Comparison of ENCODE assay signal across 13 cellular contexts in the genomic region with DNA sequence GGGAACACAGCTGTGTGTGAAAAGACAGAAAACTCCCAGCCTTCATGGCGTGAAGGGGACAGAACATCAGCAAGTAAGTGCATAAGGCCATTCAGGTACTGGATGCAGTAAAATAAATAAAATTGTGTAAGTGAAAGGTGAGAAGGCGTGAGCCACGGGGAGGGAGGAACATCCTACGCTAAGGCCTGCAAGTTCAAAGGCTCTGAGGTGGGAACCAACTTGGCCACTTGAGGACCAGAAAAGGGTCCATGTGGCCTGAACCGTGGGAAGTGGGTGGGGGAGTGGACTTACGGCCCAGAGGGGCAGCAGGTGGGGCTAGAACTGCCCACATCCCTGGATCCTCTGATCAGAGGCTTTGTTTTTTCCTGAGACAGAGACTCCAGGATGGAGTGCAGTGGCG. TPM values are rescaled to one million over a fixed set of nuclear protein-coding genes. Genes with fewer than 3 reads are reported as not detected.
DNase-seq lines count a peak whose midpoint lies in the region; ATAC-seq, FAIRE-seq and TF ChIP-seq lines count a peak whose summit lies in the region.
"Had no signal": no experiment of that assay in that cellular context is flagged by ENCODE, and none has a peak within 500 bp of the region (broad histone marks: within the 10 kb centered on the region; RNA-seq: fewer than 3 reads in every experiment).

No MANE protein-coding gene starts in this region.

- POLR2A ChIA-PET in CD8-positive, alpha-beta memory T cell (lab: Charles Lee) = interaction anchor here (1.0 to 1.5 kb wide), 5 partner anchors 13 to 265 kb away, joined by 3 to 4 read pairs (median 4); partner anchors contain the start of genes MPHOSPH9 and MTRFR
- POLR2A ChIA-PET in WTC11 (lab: Charles Lee) = no interaction called here
- POLR2A ChIA-PET in naive thymus-derived CD8-positive, alpha-beta T cell (lab: Charles Lee) = interaction anchor here (0.6 to 3.1 kb wide), 10 partner anchors 8 to 610 kb away, joined by 3 to 20 read pairs (median 5); partner anchors contain the start of genes ARL6IP4, HIP1R, MPHOSPH9 and MTRFR

- H3K27ac ChIP-seq in CD8-positive, alpha-beta memory T cell (ENCODE audit: low read depth, low read length) = no peak overlapping the region
- H3K27ac ChIP-seq: BLaER1 had no signal

- H3K36me3 Mint-ChIP-seq in CD8-positive, alpha-beta memory T cell = no peaks in the 10 kb centered on the region
- H3K36me3 Mint-ChIP-seq in WTC11 = no peaks in the 10 kb centered on the region
- no peaks in the 10 kb centered on the region for H3K36me3 Mint-ChIP-seq in naive thymus-derived CD8-positive, alpha-beta T cell

- FAIRE-seq in HTR-8/SVneo (lab: Jason Lieb, UNC) = no peak
- FAIRE-seq: G401.6 had no signal

- ATAC-seq in WTC11 = no peak
- no peak for ATAC-seq in naive thymus-derived CD8-positive, alpha-beta T cell
- no peak for ATAC-seq in left lobe of liver

- peaks cover 5 to 18% (median 9%) of the 10 kb centered on the region in 3 donors for H3K4me1 Mint-ChIP-seq in CD8-positive, alpha-beta memory T cell
- peaks cover 19% of the 10 kb centered on the region for H3K4me1 Mint-ChIP-seq in WTC11
- H3K4me1 Mint-ChIP-seq in naive thymus-derived CD8-positive, alpha-beta T cell = peaks cover 6 to 14% (median 8%) of the 10 kb centered on the region in 4 donors

- no peak for DNase-seq in CD8-positive, alpha-beta memory T cell
- DNase-seq in WTC11 (ENCODE audit: low spot score) = no peak
- DNase-seq in naive thymus-derived CD8-positive, alpha-beta T cell = no peak
- no peak for DNase-seq in left lobe of liver (ENCODE audit: low spot score)
- no peak for DNase-seq in HTR-8/SVneo (ENCODE audit: insufficient read length, low spot score)
- DNase-seq in GM19240 (ENCODE audit: insufficient read length, low spot score) = no peak
- DNase-seq: activated CD4-positive, alpha-beta T cell treated with anti-CD3 and anti-CD28 coated beads for 4 hours; erythroblast; HFFc6; stimulated activated CD4-positive, alpha-beta T cell treated with anti-CD3 and anti-CD28 coated beads, Interleukin-2, amount 100 ng/mL, for 48 hours; stimulated activated naive CD4-positive, alpha-beta T cell treated with Interleukin-2 at 50 U/mL for 16 hours had no signal

- no peaks in the 10 kb centered on the region for H3K27me3 ChIP-seq in CD8-positive, alpha-beta memory T cell (ENCODE audit: insufficient read depth, low read length, poor library complexity, severe bottlenecking)
- H3K27me3 ChIP-seq: BLaER1 had no signal

- H3K4me1 ChIP-seq in CD8-positive, alpha-beta memory T cell (ENCODE audit: insufficient read depth, low read length) = peaks cover 14% of the 10 kb centered on the region

- peak overlapping the region in 5 of 8 donors; percentile 7 to 89 (median 76) for H3K27ac Mint-ChIP-seq in CD8-positive, alpha-beta memory T cell
- peak overlapping the region; percentile 82; the same call in 1 of the 2 replicates for H3K27ac Mint-ChIP-seq in WTC11
- peak overlapping the region in 8 of 10 donors; percentile 3 to 91 (median 74) for H3K27ac Mint-ChIP-seq in naive thymus-derived CD8-positive, alpha-beta T cell
- H3K27ac Mint-ChIP-seq: HFFc6 had no signal

- H3K9me3 Mint-ChIP-seq in CD8-positive, alpha-beta memory T cell = no peaks in the 10 kb centered on the region
- H3K9me3 Mint-ChIP-seq in WTC11 = no peaks in the 10 kb centered on the region
- no peaks in the 10 kb centered on the region for H3K9me3 Mint-ChIP-seq in naive thymus-derived CD8-positive, alpha-beta T cell
- H3K9me3 Mint-ChIP-seq: HFFc6 had no signal

- no peaks in the 10 kb centered on the region for H3K27me3 Mint-ChIP-seq in CD8-positive, alpha-beta memory T cell
- H3K27me3 Mint-ChIP-seq in WTC11 (ENCODE audit: low read depth) = peaks cover 5% of the 10 kb centered on the region
- H3K27me3 Mint-ChIP-seq in naive thymus-derived CD8-positive, alpha-beta T cell = no peaks in the 10 kb centered on the region

- no peak overlapping the region for H3K4me3 ChIP-seq in CD8-positive, alpha-beta memory T cell (ENCODE audit: low read length)
- H3K4me3 ChIP-seq: BLaER1 had no signal

- no peaks in the 10 kb centered on the region for H3K9me3 ChIP-seq in CD8-positive, alpha-beta memory T cell (ENCODE audit: low read length)
- H3K9me3 ChIP-seq: BLaER1 had no signal

- H3K36me3 ChIP-seq in CD8-positive, alpha-beta memory T cell (ENCODE audit: insufficient read depth, low read length) = no peaks in the 10 kb centered on the region

- no peak for TF ChIP-seq CTCF in WTC11 (IDR thresholded peaks at IDR 0.05)

- CTCF ChIA-PET in CD8-positive, alpha-beta memory T cell (lab: Charles Lee) = interaction anchor here (1.4 to 1.8 kb wide), 2 partner anchors 8 to 14 kb away, joined by 3 to 5 read pairs; partner anchors contain the start of gene OGFOD2
- CTCF ChIA-PET in WTC11 (lab: Charles Lee) = interaction anchor here (0.9 to 2.3 kb wide), 6 partner anchors 8 to 266 kb away, joined by 3 to 13 read pairs (median 6); partner anchors contain the start of genes MTRFR and OGFOD2

- peak overlapping the region; percentile 1 to 62 (median 24) for H3K4me3 Mint-ChIP-seq in CD8-positive, alpha-beta memory T cell
- H3K4me3 Mint-ChIP-seq in WTC11 = no peak overlapping the region; the same call in 1 of the 2 replicates
- peak overlapping the region in 8 of 10 donors; percentile 1 to 71 (median 46) for H3K4me3 Mint-ChIP-seq in naive thymus-derived CD8-positive, alpha-beta T cell
- H3K4me3 Mint-ChIP-seq: HFFc6 had no signal

TF ChIP-seq in WTC11, 78 proteins besides CTCF, POLR2A, EP300 and RAD21:
- TF ChIP-seq JAZF1 (CRISPR knock-in tag; IDR thresholded peaks at IDR 0.05) (no peak), ZNF219 (CRISPR knock-in tag; IDR thresholded peaks at IDR 0.05; ENCODE audit: borderline replicate concordance) (no peak), FOXP1 (CRISPR knock-in tag; IDR thresholded peaks at IDR 0.05; ENCODE audit: borderline replicate concordance) (no peak), NR3C1 (CRISPR knock-in tag; conservative IDR thresholded peaks at IDR 0.05; ENCODE audit: low read depth) (no peak), HMGA2 (CRISPR knock-in tag; IDR thresholded peaks at IDR 0.05) (no peak), USF1 (CRISPR knock-in tag; IDR thresholded peaks at IDR 0.05) (no peak), PRRX2 (CRISPR knock-in tag; IDR thresholded peaks at IDR 0.05) (no peak), NR2C2 (CRISPR knock-in tag; IDR thresholded peaks at IDR 0.05) (no peak), OVOL2 (CRISPR knock-in tag; IDR thresholded peaks at IDR 0.05; ENCODE audit: borderline replicate concordance) (no peak)
- TF ChIP-seq, protein P1, sequence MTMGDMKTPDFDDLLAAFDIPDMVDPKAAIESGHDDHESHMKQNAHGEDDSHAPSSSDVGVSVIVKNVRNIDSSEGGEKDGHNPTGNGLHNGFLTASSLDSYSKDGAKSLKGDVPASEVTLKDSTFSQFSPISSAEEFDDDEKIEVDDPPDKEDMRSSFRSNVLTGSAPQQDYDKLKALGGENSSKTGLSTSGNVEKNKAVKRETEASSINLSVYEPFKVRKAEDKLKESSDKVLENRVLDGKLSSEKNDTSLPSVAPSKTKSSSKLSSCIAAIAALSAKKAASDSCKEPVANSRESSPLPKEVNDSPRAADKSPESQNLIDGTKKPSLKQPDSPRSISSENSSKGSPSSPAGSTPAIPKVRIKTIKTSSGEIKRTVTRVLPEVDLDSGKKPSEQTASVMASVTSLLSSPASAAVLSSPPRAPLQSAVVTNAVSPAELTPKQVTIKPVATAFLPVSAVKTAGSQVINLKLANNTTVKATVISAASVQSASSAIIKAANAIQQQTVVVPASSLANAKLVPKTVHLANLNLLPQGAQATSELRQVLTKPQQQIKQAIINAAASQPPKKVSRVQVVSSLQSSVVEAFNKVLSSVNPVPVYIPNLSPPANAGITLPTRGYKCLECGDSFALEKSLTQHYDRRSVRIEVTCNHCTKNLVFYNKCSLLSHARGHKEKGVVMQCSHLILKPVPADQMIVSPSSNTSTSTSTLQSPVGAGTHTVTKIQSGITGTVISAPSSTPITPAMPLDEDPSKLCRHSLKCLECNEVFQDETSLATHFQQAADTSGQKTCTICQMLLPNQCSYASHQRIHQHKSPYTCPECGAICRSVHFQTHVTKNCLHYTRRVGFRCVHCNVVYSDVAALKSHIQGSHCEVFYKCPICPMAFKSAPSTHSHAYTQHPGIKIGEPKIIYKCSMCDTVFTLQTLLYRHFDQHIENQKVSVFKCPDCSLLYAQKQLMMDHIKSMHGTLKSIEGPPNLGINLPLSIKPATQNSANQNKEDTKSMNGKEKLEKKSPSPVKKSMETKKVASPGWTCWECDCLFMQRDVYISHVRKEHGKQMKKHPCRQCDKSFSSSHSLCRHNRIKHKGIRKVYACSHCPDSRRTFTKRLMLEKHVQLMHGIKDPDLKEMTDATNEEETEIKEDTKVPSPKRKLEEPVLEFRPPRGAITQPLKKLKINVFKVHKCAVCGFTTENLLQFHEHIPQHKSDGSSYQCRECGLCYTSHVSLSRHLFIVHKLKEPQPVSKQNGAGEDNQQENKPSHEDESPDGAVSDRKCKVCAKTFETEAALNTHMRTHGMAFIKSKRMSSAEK (CRISPR knock-in tag; IDR thresholded peaks at IDR 0.05; ENCODE audit: borderline replicate concordance) = no peak

RNA-seq across cellular contexts. Expression of gene ABCB9, which starts 0.9 kb away (rescaled TPM):
- 1 to 10 TPM; 3.7 to 3.9 TPM for total RNA-seq in CD8-positive, alpha-beta memory T cell
- 0.99 TPM for polyA plus RNA-seq in CD8-positive, alpha-beta memory T cell
- 4.8 to 6.3 TPM (median 5.8 TPM) in 3 replicates for total RNA-seq in WTC11 (2021)
- 1 to 10 TPM; 6.2 to 7.0 TPM for total RNA-seq in naive thymus-derived CD8-positive, alpha-beta T cell
- polyA plus RNA-seq in naive thymus-derived CD8-positive, alpha-beta T cell = 1 to 10 TPM in 1 of 3 donors, under 1 TPM in 2; 0.45 to 1.4 (median 0.80) TPM
- 1.2 TPM for total RNA-seq in left lobe of liver

RNA-seq across cellular contexts. Expression of gene OGFOD2, which starts 7.9 kb away (rescaled TPM):
- 10 to 100 TPM; 27.7 to 29.5 TPM for total RNA-seq in CD8-positive, alpha-beta memory T cell
- 14.9 TPM for polyA plus RNA-seq in CD8-positive, alpha-beta memory T cell
- total RNA-seq in WTC11 (2021) (17.3 to 28.1 TPM (median 23.9 TPM) in 3 replicates), left lobe of liver (26.1 TPM)
- 10 to 100 TPM; 35.1 TPM for total RNA-seq in naive thymus-derived CD8-positive, alpha-beta T cell
- polyA plus RNA-seq in naive thymus-derived CD8-positive, alpha-beta T cell = 10 to 100 TPM in 2 of 3 donors, 1 to 10 TPM in 1; 7.7 to 15.9 (median 15.4) TPM

RNA-seq across cellular contexts. Expression of gene ARL6IP4, which starts 13.3 kb away (rescaled TPM):
- 100 to 1,000 TPM; 172 to 181 TPM for total RNA-seq in CD8-positive, alpha-beta memory T cell
- 246 TPM for polyA plus RNA-seq in CD8-positive, alpha-beta memory T cell
- 133 to 150 TPM (median 146 TPM) in 3 replicates for total RNA-seq in WTC11 (2021)
- total RNA-seq in naive thymus-derived CD8-positive, alpha-beta T cell = 100 to 1,000 TPM; 183 TPM
- 100 to 1,000 TPM; 209 to 256 (median 222) TPM for polyA plus RNA-seq in naive thymus-derived CD8-positive, alpha-beta T cell
- total RNA-seq in left lobe of liver = 122 TPM
